ENCODE assay signal across 1 cellular context in the genomic region with DNA sequence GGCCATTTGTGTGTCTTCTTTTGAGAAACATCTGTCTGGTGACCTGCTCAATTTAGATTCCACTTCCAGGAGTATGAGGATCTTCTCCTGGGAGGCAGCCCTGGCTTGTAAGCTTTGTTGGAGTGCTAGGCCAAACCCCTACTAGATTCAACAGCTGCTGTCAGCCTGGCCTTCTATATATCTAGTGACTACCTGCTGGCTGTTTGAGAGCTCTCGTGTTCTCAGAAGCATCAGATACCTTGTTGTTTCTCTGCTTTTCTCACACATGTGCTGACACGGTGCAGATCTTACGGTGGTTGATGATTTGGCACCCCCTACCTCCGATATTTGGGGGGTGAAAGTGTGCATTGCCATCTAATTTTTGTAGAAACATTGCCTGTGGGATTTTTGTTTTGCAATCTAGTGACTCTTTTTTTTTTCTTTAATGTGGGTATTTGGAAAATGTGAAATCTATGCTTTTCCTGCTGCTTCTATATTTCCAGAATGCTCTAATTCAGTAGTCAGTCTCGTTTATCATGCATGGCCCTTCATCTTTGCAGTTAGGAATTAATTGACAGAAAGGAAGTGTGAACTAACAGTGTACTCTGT.
A peak's percentile ranks its signal among the peaks of the same experiment; 100 is the strongest.
TF ChIP-seq lines count a peak whose summit lies in the region.

No MANE protein-coding gene starts in this region.

TF ChIP-seq in HepG2, 621 proteins besides CTCF, POLR2A, EP300 and RAD21 (continued from another document):
- TF ChIP-seq, protein P1, sequence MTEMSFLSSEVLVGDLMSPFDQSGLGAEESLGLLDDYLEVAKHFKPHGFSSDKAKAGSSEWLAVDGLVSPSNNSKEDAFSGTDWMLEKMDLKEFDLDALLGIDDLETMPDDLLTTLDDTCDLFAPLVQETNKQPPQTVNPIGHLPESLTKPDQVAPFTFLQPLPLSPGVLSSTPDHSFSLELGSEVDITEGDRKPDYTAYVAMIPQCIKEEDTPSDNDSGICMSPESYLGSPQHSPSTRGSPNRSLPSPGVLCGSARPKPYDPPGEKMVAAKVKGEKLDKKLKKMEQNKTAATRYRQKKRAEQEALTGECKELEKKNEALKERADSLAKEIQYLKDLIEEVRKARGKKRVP (CRISPR knock-in tag; IDR thresholded peaks at IDR 0.05) = 0 out of 4 replicates have a peak, but pooled peaks of 1 of the 2 experiments have one; percentile 11
- TF ChIP-seq SMC3 (IDR thresholded peaks at IDR 0.05; ENCODE audit: low read length) = peak; percentile 15; the same call in 1 of the 2 replicates
- TF ChIP-seq, protein P2, sequence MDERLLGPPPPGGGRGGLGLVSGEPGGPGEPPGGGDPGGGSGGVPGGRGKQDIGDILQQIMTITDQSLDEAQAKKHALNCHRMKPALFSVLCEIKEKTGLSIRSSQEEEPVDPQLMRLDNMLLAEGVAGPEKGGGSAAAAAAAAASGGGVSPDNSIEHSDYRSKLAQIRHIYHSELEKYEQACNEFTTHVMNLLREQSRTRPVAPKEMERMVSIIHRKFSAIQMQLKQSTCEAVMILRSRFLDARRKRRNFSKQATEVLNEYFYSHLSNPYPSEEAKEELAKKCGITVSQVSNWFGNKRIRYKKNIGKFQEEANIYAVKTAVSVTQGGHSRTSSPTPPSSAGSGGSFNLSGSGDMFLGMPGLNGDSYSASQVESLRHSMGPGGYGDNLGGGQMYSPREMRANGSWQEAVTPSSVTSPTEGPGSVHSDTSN (CRISPR knock-in tag; IDR thresholded peaks at IDR 0.05) = no peak
TF ChIP-seq in HepG2: peak in this region for 7.
